Comparison of ENCODE assay signal across 1 cellular context in genomic region chr11:57335343-57336110, GRCh38.
TF ChIP-seq lines count a peak whose summit lies in the region.

Gene SSRP1, minus strand, starts transcription at chr11:57335892. Its CDS starts 771 bp downstream, at chr11:57335121.

TF ChIP-seq in HepG2, 621 proteins besides CTCF, POLR2A, EP300 and RAD21 (continued from another document and continues in another):
- TF ChIP-seq ARID4A (CRISPR knock-in tag; IDR thresholded peaks at IDR 0.05; ENCODE audit: borderline replicate concordance), result peak; percentile 79
- no peak for TF ChIP-seq ZNF292 (CRISPR knock-in tag; IDR thresholded peaks at IDR 0.05; ENCODE audit: borderline replicate concordance, low read depth)
- 0 out of 2 replicates have a peak, but pooled peaks have one; percentile 54 for TF ChIP-seq ZNF280D (CRISPR knock-in tag; IDR thresholded peaks at IDR 0.05)
- TF ChIP-seq MED1 (CRISPR knock-in tag; IDR thresholded peaks at IDR 0.05), result peak; percentile 67; the same call in 1 of the 2 replicates
- TF ChIP-seq KDM3A (CRISPR knock-in tag; IDR thresholded peaks at IDR 0.05; ENCODE audit: low read depth), result peak; percentile 49; the same call in 1 of the 2 replicates
- TF ChIP-seq PHF8 (CRISPR knock-in tag; IDR thresholded peaks at IDR 0.05), result peak; percentile 65
- TF ChIP-seq ZNF407 (CRISPR knock-in tag; IDR thresholded peaks at IDR 0.05; ENCODE audit: not compliant biosample characterization), result no peak
- TF ChIP-seq CSRNP1 (CRISPR knock-in tag; IDR thresholded peaks at IDR 0.05), result 0 out of 2 replicates have a peak, but pooled peaks have one; percentile 14
- peak; percentile 37; the same call in 1 of the 2 replicates for TF ChIP-seq ZNF709 (CRISPR knock-in tag; IDR thresholded peaks at IDR 0.05)
- peak; percentile 51; the same call in 1 of the 2 replicates for TF ChIP-seq NCOA1 (CRISPR knock-in tag; IDR thresholded peaks at IDR 0.05)
- TF ChIP-seq SNAI1 (CRISPR knock-in tag; IDR thresholded peaks at IDR 0.05; ENCODE audit: borderline replicate concordance), result peak; percentile 91
- no peak; the same call in 1 of the 2 replicates for TF ChIP-seq CHD2 (IDR thresholded peaks at IDR 0.05; ENCODE audit: low read depth, low read length)
- peak; percentile 55; the same call in 1 of the 2 replicates for TF ChIP-seq KMT2A (CRISPR knock-in tag; IDR thresholded peaks at IDR 0.05)
- peak; percentile 79; the same call in 1 of the 2 replicates for TF ChIP-seq YEATS4 (CRISPR knock-in tag; IDR thresholded peaks at IDR 0.05; ENCODE audit: borderline replicate concordance)
- TF ChIP-seq ZFP37 (CRISPR knock-in tag; IDR thresholded peaks at IDR 0.05; ENCODE audit: borderline replicate concordance), result no peak
- no peak for TF ChIP-seq SMARCC2 (IDR thresholded peaks at IDR 0.05)
- peak; percentile 35; the same call in 1 of the 2 replicates for TF ChIP-seq ZGPAT (CRISPR knock-in tag; IDR thresholded peaks at IDR 0.05)
- TF ChIP-seq TEAD3 (CRISPR knock-in tag; optimal IDR thresholded peaks at IDR 0.05; ENCODE audit: borderline replicate concordance), result no peak
- TF ChIP-seq E2F2 (CRISPR knock-in tag; IDR thresholded peaks at IDR 0.05; ENCODE audit: borderline replicate concordance), result no peak; the same call in 1 of the 2 replicates
- TF ChIP-seq E2F1 (CRISPR knock-in tag; IDR thresholded peaks at IDR 0.05), result peak; percentile 78; the same call in 1 of the 2 replicates
- no peak for TF ChIP-seq NONO (IDR thresholded peaks at IDR 0.05)
- peak; percentile 88 for TF ChIP-seq NONO (CRISPR knock-in tag; conservative IDR thresholded peaks at IDR 0.05)
- TF ChIP-seq ETV5 (CRISPR knock-in tag; IDR thresholded peaks at IDR 0.05; ENCODE audit: borderline replicate concordance), result peak; percentile 77
- peak; percentile 95; the same call in 1 of the 2 replicates for TF ChIP-seq PCBP1 (IDR thresholded peaks at IDR 0.05; ENCODE audit: borderline replicate concordance, low read depth, low read length)
- TF ChIP-seq UBTF (CRISPR knock-in tag; IDR thresholded peaks at IDR 0.05), result peak; percentile 68
- TF ChIP-seq ZNF615 (CRISPR knock-in tag; IDR thresholded peaks at IDR 0.05; ENCODE audit: borderline replicate concordance), result 0 out of 2 replicates have a peak, but pooled peaks have one; percentile 12
- no peak for TF ChIP-seq ZNF660 (CRISPR knock-in tag; IDR thresholded peaks at IDR 0.05; ENCODE audit: borderline replicate concordance, low read depth)
- peak; percentile 72 for TF ChIP-seq RFX3 (CRISPR knock-in tag; IDR thresholded peaks at IDR 0.05)
- peak; percentile 58 for TF ChIP-seq YY1 (IDR thresholded peaks at IDR 0.05; ENCODE audit: insufficient read depth, insufficient replicate concordance, low read depth, low read length)
- 0 out of 2 replicates have a peak, but pooled peaks have one; percentile 20 for TF ChIP-seq ZNF367 (CRISPR knock-in tag; IDR thresholded peaks at IDR 0.05; ENCODE audit: borderline replicate concordance)
